17 cellular contexts compared by ENCODE assay signal in the genomic region with DNA sequence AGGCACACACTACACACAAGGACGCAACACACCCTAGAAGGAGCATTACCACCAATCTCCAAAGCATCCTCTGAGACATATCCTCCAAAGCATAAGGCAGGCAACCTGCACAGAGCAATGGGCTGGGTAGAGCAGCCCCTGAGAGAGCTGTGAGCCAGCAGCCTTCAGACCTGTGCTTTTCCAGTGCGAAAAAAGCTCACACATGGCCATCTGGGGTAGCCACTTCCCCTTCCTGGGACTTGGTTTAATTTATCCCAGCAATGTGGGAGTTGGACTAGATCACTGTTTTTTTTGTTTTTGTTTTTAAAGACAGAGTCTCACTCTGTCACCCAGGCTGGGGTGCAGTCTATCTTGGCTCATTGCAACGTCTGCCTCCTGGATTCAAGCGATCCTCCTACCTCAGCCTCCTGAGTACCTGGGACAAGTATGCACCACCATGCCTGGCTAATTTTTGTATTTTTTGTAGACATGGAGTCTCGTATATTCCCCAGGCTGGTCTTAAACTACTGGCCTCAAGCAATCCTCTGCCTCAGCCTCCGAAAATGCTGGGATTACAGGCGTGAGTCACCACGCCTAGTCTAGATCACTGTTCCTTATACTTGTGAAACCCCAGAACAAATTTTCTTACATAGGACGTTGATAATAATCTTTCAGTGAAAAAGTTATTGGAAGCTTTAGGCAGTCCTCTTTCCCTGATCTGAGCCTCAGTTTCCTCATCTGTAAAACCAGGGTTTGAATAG. TPM values are rescaled to one million over a fixed set of nuclear protein-coding genes. Genes with fewer than 3 reads are reported as not detected.
DNase-seq lines count a peak whose midpoint lies in the region; ATAC-seq and TF ChIP-seq lines count a peak whose summit lies in the region.
"Had no signal": no experiment of that assay in that cellular context is flagged by ENCODE, and none has a peak within 500 bp of the region (broad histone marks: within the 10 kb centered on the region; RNA-seq: fewer than 3 reads in every experiment).

No MANE protein-coding gene starts in this region.

- peaks cover 8% of the 10 kb centered on the region for H3K4me1 Mint-ChIP-seq in CD4-positive, alpha-beta T cell (ENCODE audit: low read depth)
- H3K4me1 Mint-ChIP-seq in activated T-helper 17 cell treated with anti-CD3 and anti-CD28 coated beads, Interleukin-2, amount 50 U/mL, for 72 hours, result peaks cover 5% of the 10 kb centered on the region

- H3K27me3 Mint-ChIP-seq in CD4-positive, alpha-beta T cell, result no peaks in the 10 kb centered on the region
- H3K27me3 Mint-ChIP-seq in activated T-helper 17 cell treated with anti-CD3 and anti-CD28 coated beads, Interleukin-2, amount 50 U/mL, for 72 hours, result no peaks in the 10 kb centered on the region

- H3K4me1 ChIP-seq in foreskin keratinocyte, result peaks cover 6% of the 10 kb centered on the region

- H3K27me3 ChIP-seq in CD4-positive, alpha-beta T cell (ENCODE audit: control insufficient read depth, insufficient read depth, low read length), result no peaks in the 10 kb centered on the region
- no peaks in the 10 kb centered on the region for H3K27me3 ChIP-seq in foreskin keratinocyte
- H3K27me3 ChIP-seq: right atrium auricular region had no signal

- no peak for DNase-seq in CD4-positive, alpha-beta T cell
- peak; percentile 53 for DNase-seq in HCEC 1CT
- peak in 1 of 2 donors; percentile 34 for DNase-seq in foreskin keratinocyte
- no peak for DNase-seq in kidney tubule cell (ENCODE audit: low spot score)
- DNase-seq in OCI-M1 (lab: John Stamatoyannopoulos, UW), result no peak
- DNase-seq: activated CD4-positive, alpha-beta T cell treated with anti-CD3 and anti-CD28 coated beads, Interleukin-2, amount 50 U/mL, for 4 hours; activated naive CD4-positive, alpha-beta T cell treated with anti-CD3 and anti-CD28 coated beads, Interleukin-2, amount 50 U/mL, for 16 hours; Caco-2; cortex of kidney; NCI-H226; occipital lobe; stimulated activated naive CD4-positive, alpha-beta T cell had no signal

- H3K4me3 Mint-ChIP-seq in CD4-positive, alpha-beta T cell, result no peak overlapping the region
- no peak overlapping the region for H3K4me3 Mint-ChIP-seq in activated T-helper 17 cell treated with anti-CD3 and anti-CD28 coated beads, Interleukin-2, amount 50 U/mL, for 72 hours

- no peak overlapping the region for H3K27ac ChIP-seq in CD4-positive, alpha-beta T cell (ENCODE audit: low read depth, low read length)
- H3K27ac ChIP-seq in foreskin keratinocyte, result no peak overlapping the region
- H3K27ac ChIP-seq: epithelial cell of prostate, right atrium auricular region had no signal

- no peak for ATAC-seq in CD4-positive, alpha-beta T cell (ENCODE audit: poor library complexity)
- ATAC-seq in activated T-helper 17 cell treated with anti-CD3 and anti-CD28 coated beads, Interleukin-2, amount 50 U/mL, for 72 hours (replicated peaks), result no peak
- ATAC-seq in foreskin keratinocyte (peak; percentile 55), HG03571 (IDR thresholded peaks at IDR 0.05; ENCODE audit: unreplicated experiment) (no peak), HG03520 (IDR thresholded peaks at IDR 0.05; ENCODE audit: unreplicated experiment) (no peak)

- intact Hi-C loops in CD4-positive, alpha-beta T cell (cut with DNase I, micrococcal nuclease), result no loop called here

- peak overlapping the region; percentile 14 for H3K27ac Mint-ChIP-seq in CD4-positive, alpha-beta T cell
- peak overlapping the region; percentile 19 for H3K27ac Mint-ChIP-seq in activated T-helper 17 cell treated with anti-CD3 and anti-CD28 coated beads, Interleukin-2, amount 50 U/mL, for 72 hours

- H3K9me3 ChIP-seq in CD4-positive, alpha-beta T cell (ENCODE audit: control insufficient read depth, low read length), result no peaks in the 10 kb centered on the region
- H3K9me3 ChIP-seq: Caco-2, right atrium auricular region had no signal

- CTCF ChIA-PET in CD4-positive, alpha-beta T cell (lab: Charles Lee), result no interaction called here

- no peaks in the 10 kb centered on the region for H3K9me3 Mint-ChIP-seq in CD4-positive, alpha-beta T cell
- no peaks in the 10 kb centered on the region for H3K9me3 Mint-ChIP-seq in activated T-helper 17 cell treated with anti-CD3 and anti-CD28 coated beads, Interleukin-2, amount 50 U/mL, for 72 hours

- POLR2A ChIA-PET in CD4-positive, alpha-beta T cell (lab: Charles Lee), result no interaction called here

- H3K36me3 Mint-ChIP-seq in CD4-positive, alpha-beta T cell (ENCODE audit: low read depth), result peaks cover 57% of the 10 kb centered on the region
- peaks cover 52% of the 10 kb centered on the region for H3K36me3 Mint-ChIP-seq in activated T-helper 17 cell treated with anti-CD3 and anti-CD28 coated beads, Interleukin-2, amount 50 U/mL, for 72 hours (ENCODE audit: low read depth)

- no peak for TF ChIP-seq CTCF in CD4-positive, alpha-beta T cell (IDR thresholded peaks at IDR 0.05)
- no peak for TF ChIP-seq CTCF in foreskin keratinocyte (conservative IDR thresholded peaks at IDR 0.05)

RNA-seq across cellular contexts. Expression of gene PTPN23, which starts 18.9 kb away (rescaled TPM):
- 10 to 100 TPM; 27.3 to 35.7 TPM for total RNA-seq in CD4-positive, alpha-beta T cell
- 10 to 100 TPM; 28.7 to 32.0 TPM for total RNA-seq in activated T-helper 17 cell treated with anti-CD3 and anti-CD28 coated beads, Interleukin-2, amount 50 U/mL, for 72 hours
- 16.0 and 18.0 TPM in 2 replicates for total RNA-seq in foreskin keratinocyte
- 15.4 and 16.5 TPM in 2 replicates for polyA plus RNA-seq in foreskin keratinocyte
